ENCODE assay signal across 9 cellular contexts in genomic region chrX:153635788-153636668, GRCh38. TPM values are rescaled to one million over a fixed set of nuclear protein-coding genes. Genes with fewer than 3 reads are reported as not detected.
A peak's percentile ranks its signal among the peaks of the same experiment; 100 is the strongest.
DNase-seq lines count a peak whose midpoint lies in the region; FAIRE-seq and TF ChIP-seq lines count a peak whose summit lies in the region.
"Had no signal": no experiment of that assay in that cellular context is flagged by ENCODE, and none has a peak within 500 bp of the region (broad histone marks: within the 10 kb centered on the region; RNA-seq: fewer than 3 reads in every experiment).

No MANE protein-coding gene starts in this region.

- H3K27ac Mint-ChIP-seq in CD14-positive monocyte: no peak overlapping the region

- no peak overlapping the region for H3K4me3 ChIP-seq in Peyer's patch
- H3K4me3 ChIP-seq in fibroblast of the aortic adventitia (ENCODE audit: low read depth, low read length): no peak overlapping the region
- H3K4me3 ChIP-seq in tibial nerve: no peak overlapping the region

- peaks cover 0 to 15% (median 7%) of the 10 kb centered on the region in 7 donors for H3K9me3 Mint-ChIP-seq in CD14-positive monocyte

- no peaks in the 10 kb centered on the region for H3K36me3 Mint-ChIP-seq in CD14-positive monocyte

- H3K27ac ChIP-seq in Peyer's patch (no peak overlapping the region), tibial nerve (no peak overlapping the region)

- no peak for FAIRE-seq in urothelium cell line (lab: Jason Lieb, UNC)

- H3K27me3 ChIP-seq in Peyer's patch (no peaks in the 10 kb centered on the region), tibial nerve (peaks cover 0 to 17% of the 10 kb centered on the region in 2 donors)

- no peaks in the 10 kb centered on the region for H3K4me1 Mint-ChIP-seq in CD14-positive monocyte

- no peak for TF ChIP-seq EP300 in tibial nerve (IDR thresholded peaks at IDR 0.05)

- DNase-seq in CD14-positive monocyte (ENCODE audit: low spot score) (no peak), GM13977 (ENCODE audit: low spot score) (peak; percentile 22), Peyer's patch (peak in 2 of 3 donors; percentile 23 to 50), fibroblast of the aortic adventitia (ENCODE audit: low read depth) (no peak), urothelium cell line (ENCODE audit: low spot score) (peak; percentile 58), DMS79 (lab: John Stamatoyannopoulos, UW) (no peak), tibial nerve (ENCODE audit: low spot score in 2 of 2) (no peak), dedifferentiated amniotic fluid mesenchymal stem cell (ENCODE audit: extremely low spot score) (no peak)

- TF ChIP-seq POLR2A in Peyer's patch (IDR thresholded peaks at IDR 0.05): no peak
- TF ChIP-seq POLR2A in tibial nerve (IDR thresholded peaks at IDR 0.05): no peak

- WGBS in tibial nerve, 2 donors: 88 to 91% methylated on average over 6 to 15 of the region's 21 CpGs

- H3K27me3 Mint-ChIP-seq in CD14-positive monocyte (ENCODE audit: low read depth in 3 of 3): peaks cover 6 to 22% (median 18%) of the 10 kb centered on the region in 3 donors

- TF ChIP-seq CTCF in CD14-positive monocyte (IDR thresholded peaks at IDR 0.05) (peak; percentile 20), GM13977 (IDR thresholded peaks at IDR 0.05; ENCODE audit: extremely low read depth, insufficient read depth, missing control alignments) (peak; percentile 37), Peyer's patch (IDR thresholded peaks at IDR 0.05) (peak in 2 of 6 experiments; percentile 11 to 18), fibroblast of the aortic adventitia (IDR thresholded peaks at IDR 0.05; ENCODE audit: insufficient read depth, low read length) (peak; percentile 15), tibial nerve (IDR thresholded peaks at IDR 0.05) (no peak)

- intact Hi-C loops in CD14-positive monocyte (cut with micrococcal nuclease): no loop called here

- H3K9me3 ChIP-seq in Peyer's patch: no peaks in the 10 kb centered on the region
- peaks cover 0 to 5% (median under 1%) of the 10 kb centered on the region in 4 donors for H3K9me3 ChIP-seq in tibial nerve

- in situ Hi-C loops in GM13977 (cut with MboI; ENCODE audit: low pct_unique_long_range_greater_than_20kb, low sequenced_read_pairs, unreplicated experiment): no loop called here

- no peak overlapping the region for H3K4me3 Mint-ChIP-seq in CD14-positive monocyte

- H3K4me1 ChIP-seq in Peyer's patch (no peaks in the 10 kb centered on the region), tibial nerve (no peaks in the 10 kb centered on the region)

- no peaks in the 10 kb centered on the region for H3K36me3 ChIP-seq in Peyer's patch
- no peaks in the 10 kb centered on the region for H3K36me3 ChIP-seq in tibial nerve

RNA-seq across cellular contexts. Expression of gene DUSP9, which starts 11.0 kb away (rescaled TPM):
- polyA plus RNA-seq in CD14-positive monocyte: not detected
- total RNA-seq in Peyer's patch: not detected
- not detected in 2 replicates for total RNA-seq in fibroblast of the aortic adventitia (ENCODE audit: low replicate concordance)
- not detected for total RNA-seq in tibial nerve

RNA-seq across cellular contexts. Expression of gene CCNQ, which starts 37.1 kb away (rescaled TPM):
- 10 to 100 TPM; 29.3 to 35.6 TPM for polyA plus RNA-seq in CD14-positive monocyte
- total RNA-seq in Peyer's patch: 10 to 100 TPM; 19.0 to 33.3 (median 20.6) TPM
- total RNA-seq in fibroblast of the aortic adventitia (ENCODE audit: low replicate concordance): 2.5 and 14.5 TPM in 2 replicates
- 10 to 100 TPM; 26.4 to 36.9 (median 32.2) TPM for total RNA-seq in tibial nerve

RNA-seq across cellular contexts. Expression of gene PNCK, which starts 37.6 kb away (rescaled TPM):
- not detected for polyA plus RNA-seq in CD14-positive monocyte
- 10 to 100 TPM in 1 of 4 donors, 1 to 10 TPM in 2, not detected in 1; 2.0 to 44.8 (median 6.1) TPM for total RNA-seq in Peyer's patch
- 0.33 TPM in 1 of 2 replicates, not detected in the other for total RNA-seq in fibroblast of the aortic adventitia (ENCODE audit: low replicate concordance)
- 1 to 10 TPM in 2 of 4 donors, under 1 TPM in 1, not detected in 1; 0.63 to 4.5 (median 3.6) TPM for total RNA-seq in tibial nerve
- total RNA-seq: glomerular endothelial cell had no signal

RNA-seq across cellular contexts. Expression of gene SLC6A8, which starts 51.7 kb away (rescaled TPM):
- polyA plus RNA-seq in CD14-positive monocyte: under 1 TPM; 0.23 to 0.85 TPM
- 100 to 1,000 TPM in 3 of 4 donors, 10 to 100 TPM in 1; 36.3 to 562 (median 146) TPM for total RNA-seq in Peyer's patch
- total RNA-seq in fibroblast of the aortic adventitia (ENCODE audit: low replicate concordance): 5.6 and 8.8 TPM in 2 replicates
- total RNA-seq in tibial nerve: 10 to 100 TPM; 14.4 to 26.7 (median 21.9) TPM

Comparison
In these comparisons a context has a peak if more than half of its experiments do, and no peak if none do; other contexts are left out.
1. DNase-seq: peak in GM13977 (single experiment), Peyer's patch (2 of 3) and urothelium cell line (single experiment); none in CD14-positive monocyte (single experiment), fibroblast of the aortic adventitia (single experiment), DMS79 (single experiment), tibial nerve (0 of 2) and dedifferentiated amniotic fluid mesenchymal stem cell (single experiment).
2. CTCF ChIP-seq: peak in CD14-positive monocyte (single experiment), GM13977 (single experiment) and fibroblast of the aortic adventitia (single experiment); none in tibial nerve (0 of 5).